In the genomic region with DNA sequence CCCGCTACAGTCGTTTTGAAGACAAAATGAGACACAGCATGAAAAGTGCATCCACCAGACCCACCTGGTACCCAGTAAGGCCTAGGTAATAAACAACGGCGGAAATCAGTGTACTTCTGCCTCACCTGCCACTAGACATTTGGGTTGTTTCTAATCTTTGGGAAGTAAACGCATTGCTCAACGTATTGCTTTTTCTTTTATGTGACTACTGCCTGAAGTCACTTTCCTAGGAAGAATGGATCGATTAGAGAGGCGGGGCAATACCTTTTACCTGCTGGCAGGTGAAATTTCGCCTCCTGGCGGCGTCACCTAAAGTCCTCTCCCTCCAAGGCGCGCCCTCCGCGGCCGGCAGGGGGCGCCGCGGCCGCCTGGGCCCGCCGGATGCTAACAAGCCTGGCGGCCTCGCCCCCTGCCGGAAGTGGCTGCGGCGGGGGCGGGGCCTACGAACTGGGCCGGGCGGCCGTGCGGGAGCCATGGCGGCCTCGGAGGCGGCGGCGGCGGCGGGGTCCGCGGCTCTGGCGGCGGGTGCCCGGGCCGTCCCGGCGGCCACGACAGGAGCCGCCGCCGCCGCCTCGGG, we compare ENCODE assay signal across 1 cellular context.
A peak's percentile ranks its signal among the peaks of the same experiment; 100 is the strongest.
TF ChIP-seq lines count a peak whose summit lies in the region.

A gene with protein sequence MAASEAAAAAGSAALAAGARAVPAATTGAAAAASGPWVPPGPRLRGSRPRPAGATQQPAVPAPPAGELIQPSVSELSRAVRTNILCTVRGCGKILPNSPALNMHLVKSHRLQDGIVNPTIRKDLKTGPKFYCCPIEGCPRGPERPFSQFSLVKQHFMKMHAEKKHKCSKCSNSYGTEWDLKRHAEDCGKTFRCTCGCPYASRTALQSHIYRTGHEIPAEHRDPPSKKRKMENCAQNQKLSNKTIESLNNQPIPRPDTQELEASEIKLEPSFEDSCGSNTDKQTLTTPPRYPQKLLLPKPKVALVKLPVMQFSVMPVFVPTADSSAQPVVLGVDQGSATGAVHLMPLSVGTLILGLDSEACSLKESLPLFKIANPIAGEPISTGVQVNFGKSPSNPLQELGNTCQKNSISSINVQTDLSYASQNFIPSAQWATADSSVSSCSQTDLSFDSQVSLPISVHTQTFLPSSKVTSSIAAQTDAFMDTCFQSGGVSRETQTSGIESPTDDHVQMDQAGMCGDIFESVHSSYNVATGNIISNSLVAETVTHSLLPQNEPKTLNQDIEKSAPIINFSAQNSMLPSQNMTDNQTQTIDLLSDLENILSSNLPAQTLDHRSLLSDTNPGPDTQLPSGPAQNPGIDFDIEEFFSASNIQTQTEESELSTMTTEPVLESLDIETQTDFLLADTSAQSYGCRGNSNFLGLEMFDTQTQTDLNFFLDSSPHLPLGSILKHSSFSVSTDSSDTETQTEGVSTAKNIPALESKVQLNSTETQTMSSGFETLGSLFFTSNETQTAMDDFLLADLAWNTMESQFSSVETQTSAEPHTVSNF (plus strand): TSS at position 445 of the 577 bp plus-strand sequence. CDS start 29 bp downstream, at position 474.

TF ChIP-seq in HepG2, 621 proteins besides CTCF, POLR2A, EP300 and RAD21 (continued from another document and continues in another):
- TF ChIP-seq, protein P1, sequence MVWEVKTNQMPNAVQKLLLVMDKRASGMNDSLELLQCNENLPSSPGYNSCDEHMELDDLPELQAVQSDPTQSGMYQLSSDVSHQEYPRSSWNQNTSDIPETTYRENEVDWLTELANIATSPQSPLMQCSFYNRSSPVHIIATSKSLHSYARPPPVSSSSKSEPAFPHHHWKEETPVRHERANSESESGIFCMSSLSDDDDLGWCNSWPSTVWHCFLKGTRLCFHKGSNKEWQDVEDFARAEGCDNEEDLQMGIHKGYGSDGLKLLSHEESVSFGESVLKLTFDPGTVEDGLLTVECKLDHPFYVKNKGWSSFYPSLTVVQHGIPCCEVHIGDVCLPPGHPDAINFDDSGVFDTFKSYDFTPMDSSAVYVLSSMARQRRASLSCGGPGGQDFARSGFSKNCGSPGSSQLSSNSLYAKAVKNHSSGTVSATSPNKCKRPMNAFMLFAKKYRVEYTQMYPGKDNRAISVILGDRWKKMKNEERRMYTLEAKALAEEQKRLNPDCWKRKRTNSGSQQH (CRISPR knock-in tag; IDR thresholded peaks at IDR 0.05; ENCODE audit: low read depth): 0 out of 2 replicates have a peak, but pooled peaks have one; percentile 51
- TF ChIP-seq SKI (IDR thresholded peaks at IDR 0.05; ENCODE audit: partially characterized antibody) (peak; percentile 57), SRY (CRISPR knock-in tag; IDR thresholded peaks at IDR 0.05) (no peak; the same call in 1 of the 2 replicates), ZNF598 (CRISPR knock-in tag; IDR thresholded peaks at IDR 0.05; ENCODE audit: borderline replicate concordance) (no peak), TFDP1 (CRISPR knock-in tag; IDR thresholded peaks at IDR 0.05; ENCODE audit: borderline replicate concordance) (peak; percentile 70; the same call in 1 of the 2 replicates), FOXO1 (CRISPR knock-in tag; IDR thresholded peaks at IDR 0.05) (peak; percentile 44; the same call in 1 of the 2 replicates), MYC (CRISPR knock-in tag; IDR thresholded peaks at IDR 0.05; ENCODE audit: borderline replicate concordance) (no peak), NR2F2 (IDR thresholded peaks at IDR 0.05; ENCODE audit: borderline replicate concordance, low read depth) (no peak), JUNB (CRISPR knock-in tag; IDR thresholded peaks at IDR 0.05; ENCODE audit: borderline replicate concordance) (no peak), ZNF660 (CRISPR knock-in tag; IDR thresholded peaks at IDR 0.05; ENCODE audit: borderline replicate concordance, low read depth) (no peak), MEF2D (CRISPR knock-in tag; IDR thresholded peaks at IDR 0.05) (no peak), TEAD2 (CRISPR knock-in tag; IDR thresholded peaks at IDR 0.05) (no peak), PHF5A (CRISPR knock-in tag; IDR thresholded peaks at IDR 0.05; ENCODE audit: low read depth, unreplicated experiment) (peak; percentile 65), ZNF790 (CRISPR knock-in tag; IDR thresholded peaks at IDR 0.05; ENCODE audit: borderline replicate concordance) (no peak), ZBTB3 (CRISPR knock-in tag; IDR thresholded peaks at IDR 0.05; ENCODE audit: borderline replicate concordance, low read depth) (no peak), SOX13 (IDR thresholded peaks at IDR 0.05) (no peak), SOX13 (CRISPR knock-in tag; conservative IDR thresholded peaks at IDR 0.05 in 1 of 2, IDR thresholded peaks at IDR 0.05 in 1 of 2) (no peak), SMC3 (IDR thresholded peaks at IDR 0.05; ENCODE audit: low read length) (peak; percentile 85), SMARCC2 (IDR thresholded peaks at IDR 0.05) (no peak), KDM3A (CRISPR knock-in tag; IDR thresholded peaks at IDR 0.05; ENCODE audit: low read depth) (peak; percentile 64; the same call in 1 of the 2 replicates), MAX (IDR thresholded peaks at IDR 0.05) (peak; percentile 23; the same call in 1 of the 2 replicates), GATAD2A (CRISPR knock-in tag; IDR thresholded peaks at IDR 0.05) (peak; percentile 39; the same call in 1 of the 2 replicates), ZNF235 (CRISPR knock-in tag; IDR thresholded peaks at IDR 0.05; ENCODE audit: borderline replicate concordance) (peak; percentile 6; the same call in 1 of the 2 replicates), NPAS2 (CRISPR knock-in tag; IDR thresholded peaks at IDR 0.05; ENCODE audit: borderline replicate concordance) (no peak), ZMYM2 (CRISPR knock-in tag; IDR thresholded peaks at IDR 0.05) (no peak), CSRNP2 (CRISPR knock-in tag; conservative IDR thresholded peaks at IDR 0.05; ENCODE audit: low read depth) (no peak), ZMYM4 (CRISPR knock-in tag; IDR thresholded peaks at IDR 0.05) (peak; percentile 78; the same call in 1 of the 2 replicates), ARNT2 (CRISPR knock-in tag; IDR thresholded peaks at IDR 0.05; ENCODE audit: low read depth) (peak; percentile 41; the same call in 1 of the 2 replicates), ZNF766 (CRISPR knock-in tag; IDR thresholded peaks at IDR 0.05; ENCODE audit: borderline replicate concordance) (0 out of 2 replicates have a peak, but pooled peaks have one; percentile 11), FOXK1 (CRISPR knock-in tag; IDR thresholded peaks at IDR 0.05; ENCODE audit: borderline replicate concordance, low read depth) (no peak), GABPA (IDR thresholded peaks at IDR 0.05; ENCODE audit: low read depth, low read length) (peak; percentile 82), GABPA (CRISPR knock-in tag; IDR thresholded peaks at IDR 0.05; ENCODE audit: low read depth) (peak; percentile 76), FOXC1 (CRISPR knock-in tag; IDR thresholded peaks at IDR 0.05; ENCODE audit: borderline replicate concordance) (peak; percentile 52; the same call in 1 of the 2 replicates), LBX2 (CRISPR knock-in tag; IDR thresholded peaks at IDR 0.05; ENCODE audit: borderline replicate concordance) (no peak), RFXAP (CRISPR knock-in tag; IDR thresholded peaks at IDR 0.05; ENCODE audit: borderline replicate concordance) (peak; percentile 35; the same call in 1 of the 2 replicates), EED (CRISPR knock-in tag; IDR thresholded peaks at IDR 0.05) (no peak), ZFP36L1 (CRISPR knock-in tag; IDR thresholded peaks at IDR 0.05) (0 out of 2 replicates have a peak, but pooled peaks have one; percentile 55), RXRA (CRISPR knock-in tag; IDR thresholded peaks at IDR 0.05) (no peak), THAP11 (CRISPR knock-in tag; IDR thresholded peaks at IDR 0.05) (peak; percentile 72), ZNF329 (CRISPR knock-in tag; IDR thresholded peaks at IDR 0.05; ENCODE audit: low read depth) (peak; percentile 23; the same call in 1 of the 2 replicates), ZNF772 (CRISPR knock-in tag; IDR thresholded peaks at IDR 0.05) (0 out of 2 replicates have a peak, but pooled peaks have one; percentile 46), AHR (CRISPR knock-in tag; IDR thresholded peaks at IDR 0.05) (0 out of 2 replicates have a peak, but pooled peaks have one; percentile 31), ZNF230 (CRISPR knock-in tag; IDR thresholded peaks at IDR 0.05) (no peak), POLR2G (IDR thresholded peaks at IDR 0.05; ENCODE audit: low read depth, low read length) (peak; percentile 62), CHD4 (IDR thresholded peaks at IDR 0.05; ENCODE audit: borderline replicate concordance, low read length) (0 out of 2 replicates have a peak, but pooled peaks have one; percentile 67), ZNF276 (CRISPR knock-in tag; IDR thresholded peaks at IDR 0.05; ENCODE audit: low read depth) (no peak)
- TF ChIP-seq, protein P2, sequence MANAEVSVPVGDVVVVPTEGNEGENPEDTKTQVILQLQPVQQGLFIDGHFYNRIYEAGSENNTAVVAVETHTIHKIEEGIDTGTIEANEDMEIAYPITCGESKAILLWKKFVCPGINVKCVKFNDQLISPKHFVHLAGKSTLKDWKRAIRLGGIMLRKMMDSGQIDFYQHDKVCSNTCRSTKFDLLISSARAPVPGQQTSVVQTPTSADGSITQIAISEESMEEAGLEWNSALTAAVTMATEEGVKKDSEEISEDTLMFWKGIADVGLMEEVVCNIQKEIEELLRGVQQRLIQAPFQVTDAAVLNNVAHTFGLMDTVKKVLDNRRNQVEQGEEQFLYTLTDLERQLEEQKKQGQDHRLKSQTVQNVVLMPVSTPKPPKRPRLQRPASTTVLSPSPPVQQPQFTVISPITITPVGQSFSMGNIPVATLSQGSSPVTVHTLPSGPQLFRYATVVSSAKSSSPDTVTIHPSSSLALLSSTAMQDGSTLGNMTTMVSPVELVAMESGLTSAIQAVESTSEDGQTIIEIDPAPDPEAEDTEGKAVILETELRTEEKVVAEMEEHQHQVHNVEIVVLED (CRISPR knock-in tag; IDR thresholded peaks at IDR 0.05; ENCODE audit: borderline replicate concordance): 0 out of 2 replicates have a peak, but pooled peaks have one; percentile 10
- TF ChIP-seq, protein P3, sequence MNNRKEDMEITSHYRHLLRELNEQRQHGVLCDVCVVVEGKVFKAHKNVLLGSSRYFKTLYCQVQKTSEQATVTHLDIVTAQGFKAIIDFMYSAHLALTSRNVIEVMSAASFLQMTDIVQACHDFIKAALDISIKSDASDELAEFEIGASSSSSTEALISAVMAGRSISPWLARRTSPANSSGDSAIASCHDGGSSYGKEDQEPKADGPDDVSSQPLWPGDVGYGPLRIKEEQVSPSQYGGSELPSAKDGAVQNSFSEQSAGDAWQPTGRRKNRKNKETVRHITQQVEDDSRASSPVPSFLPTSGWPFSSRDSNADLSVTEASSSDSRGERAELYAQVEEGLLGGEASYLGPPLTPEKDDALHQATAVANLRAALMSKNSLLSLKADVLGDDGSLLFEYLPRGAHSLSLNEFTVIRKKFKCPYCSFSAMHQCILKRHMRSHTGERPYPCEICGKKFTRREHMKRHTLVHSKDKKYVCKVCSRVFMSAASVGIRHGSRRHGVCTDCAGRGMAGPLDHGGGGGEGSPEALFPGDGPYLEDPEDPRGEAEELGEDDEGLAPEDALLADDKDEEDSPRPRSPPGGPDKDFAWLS (CRISPR knock-in tag; IDR thresholded peaks at IDR 0.05; ENCODE audit: borderline replicate concordance): no peak
- TF ChIP-seq, protein P4, sequence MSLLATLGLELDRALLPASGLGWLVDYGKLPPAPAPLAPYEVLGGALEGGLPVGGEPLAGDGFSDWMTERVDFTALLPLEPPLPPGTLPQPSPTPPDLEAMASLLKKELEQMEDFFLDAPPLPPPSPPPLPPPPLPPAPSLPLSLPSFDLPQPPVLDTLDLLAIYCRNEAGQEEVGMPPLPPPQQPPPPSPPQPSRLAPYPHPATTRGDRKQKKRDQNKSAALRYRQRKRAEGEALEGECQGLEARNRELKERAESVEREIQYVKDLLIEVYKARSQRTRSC (CRISPR knock-in tag; IDR thresholded peaks at IDR 0.05; ENCODE audit: low read depth): no peak
- TF ChIP-seq, protein P5, sequence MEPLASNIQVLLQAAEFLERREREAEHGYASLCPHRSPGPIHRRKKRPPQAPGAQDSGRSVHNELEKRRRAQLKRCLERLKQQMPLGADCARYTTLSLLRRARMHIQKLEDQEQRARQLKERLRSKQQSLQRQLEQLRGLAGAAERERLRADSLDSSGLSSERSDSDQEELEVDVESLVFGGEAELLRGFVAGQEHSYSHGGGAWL (CRISPR knock-in tag; IDR thresholded peaks at IDR 0.05): no peak
